ENCODE assay signal across 16 cellular contexts in genomic region chr10:12135631-12136030, GRCh38. TPM values are rescaled to one million over a fixed set of nuclear protein-coding genes. Genes with fewer than 3 reads are reported as not detected.
DNase-seq lines count a peak whose midpoint lies in the region; ATAC-seq, FAIRE-seq and TF ChIP-seq lines count a peak whose summit lies in the region.
"Had no signal": no experiment of that assay in that cellular context is flagged by ENCODE, and none has a peak within 500 bp of the region (broad histone marks: within the 10 kb centered on the region; RNA-seq: fewer than 3 reads in every experiment).

No MANE protein-coding gene starts in this region.

- peaks cover 36% of the 10 kb centered on the region for H3K36me3 ChIP-seq in upper lobe of right lung
- H3K36me3 ChIP-seq: BE2C had no signal

- no peaks in the 10 kb centered on the region for H3K27me3 ChIP-seq in upper lobe of right lung
- H3K27me3 ChIP-seq: BE2C had no signal

- H3K4me1 ChIP-seq in upper lobe of right lung: peaks cover 3% of the 10 kb centered on the region
- H3K4me1 ChIP-seq: BE2C, HAP-1 had no signal

- no peaks in the 10 kb centered on the region for H3K9me3 ChIP-seq in upper lobe of right lung
- H3K9me3 ChIP-seq: BE2C, HAP-1 had no signal

- DNase-seq in HCEC 1CT (peak; percentile 10), iris pigment epithelial cell (ENCODE audit: low read depth) (peak; percentile 7), upper lobe of right lung (no peak), RWPE1 (ENCODE audit: low spot score) (no peak), dermis blood vessel endothelial cell (no peak), D721Med (ENCODE audit: insufficient read length, low spot score) (no peak)
- DNase-seq: BE2C; C1 segment of cervical spinal cord; CD4-positive, CD25-positive, alpha-beta regulatory T cell; CD8-positive, alpha-beta memory T cell; COR-L47; GM23248 had no signal

- CTCF ChIA-PET in RWPE1 (lab: Yijun Ruan, JAX): no interaction called here

- peak; percentile 16 for ATAC-seq in upper lobe of right lung

- intact Hi-C loops in upper lobe of right lung (cut with DNase I): no loop called here

- POLR2A ChIA-PET in RWPE1 (lab: Yijun Ruan, JAX; ENCODE audit: low non-redundant PET): no interaction called here

- TF ChIP-seq CTCF in WI38 (IDR thresholded peaks at IDR 0.05; ENCODE audit: low read depth, low read length) (no peak), upper lobe of right lung (IDR thresholded peaks at IDR 0.05) (no peak), RWPE1 (conservative IDR thresholded peaks at IDR 0.05; ENCODE audit: low read depth) (no peak), D721Med (IDR thresholded peaks at IDR 0.05; ENCODE audit: insufficient read depth, missing control alignments) (no peak)

- FAIRE-seq in D721Med (lab: Jason Lieb, UNC): no peak
- FAIRE-seq: GM12891 had no signal

- peak overlapping the region; percentile 29; the same call in 1 of the 2 replicates for H3K4me3 ChIP-seq in WI38 (ENCODE audit: low read depth, low read length)
- no peak overlapping the region for H3K4me3 ChIP-seq in upper lobe of right lung
- H3K4me3 ChIP-seq: GM23248, HAP-1 had no signal

- no peak overlapping the region for H3K27ac ChIP-seq in upper lobe of right lung
- H3K27ac ChIP-seq in RWPE1: no peak overlapping the region
- H3K27ac ChIP-seq: GM23248, HL-60 had no signal

RNA-seq across cellular contexts. Expression of gene SEC61A2, which starts 6.2 kb away (rescaled TPM):
- 3.9 TPM for total RNA-seq in upper lobe of right lung
- total RNA-seq in dermis blood vessel endothelial cell: 7.2 and 12.3 TPM in 2 replicates

Comparison
In these comparisons a context has a peak if more than half of its experiments do, and no peak if none do; other contexts are left out.
1. DNase-seq: peak in HCEC 1CT (single experiment) and iris pigment epithelial cell (single experiment); none in upper lobe of right lung (single experiment), RWPE1 (single experiment), dermis blood vessel endothelial cell (single experiment) and D721Med (single experiment).